ENCODE assay signal across 28 cellular contexts in the genomic region with DNA sequence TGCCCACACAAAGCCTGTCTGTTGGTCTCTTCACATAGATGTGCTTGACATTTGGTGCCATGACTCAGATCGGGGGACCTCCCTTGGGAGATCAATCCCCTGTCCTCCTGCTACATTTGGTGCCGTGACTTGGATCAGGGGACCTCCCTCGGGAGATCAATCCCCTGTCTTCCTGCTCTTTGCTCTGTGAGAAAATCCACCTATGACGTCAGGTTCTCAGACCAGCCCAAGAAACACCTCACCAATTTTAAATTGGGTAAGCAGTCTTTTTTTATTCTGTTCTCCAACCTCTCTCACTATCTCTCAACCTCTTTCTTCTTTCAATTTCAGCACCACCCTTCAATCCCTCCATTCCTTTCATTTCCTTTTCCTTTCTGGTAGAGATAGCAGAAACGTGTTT.
DNase-seq lines count a peak whose midpoint lies in the region; ATAC-seq, FAIRE-seq and TF ChIP-seq lines count a peak whose summit lies in the region.
"Had no signal": no experiment of that assay in that cellular context is flagged by ENCODE, and none has a peak within 500 bp of the region (broad histone marks: within the 10 kb centered on the region; RNA-seq: fewer than 3 reads in every experiment).

No MANE protein-coding gene starts in this region.

- peak overlapping the region in 2 of 3 experiments; percentile 70 to 86 for H3K27ac Mint-ChIP-seq in nephron
- no peak overlapping the region for H3K27ac Mint-ChIP-seq in activated CD4-positive, alpha-beta T cell treated with anti-CD3 and anti-CD28 coated beads, Interleukin-2, amount 10 ng/mL, durations not matched to agents 24 days and 14 days
- H3K27ac Mint-ChIP-seq: CD14-positive monocyte; CD8-positive, alpha-beta memory T cell had no signal

- in situ Hi-C loops in HepG2 (cut with HindIII; ENCODE audit: extremely low pct_ligation_motif_present, low pct_unique_long_range_greater_than_20kb) = no loop called here

- TF ChIP-seq EP300 in HepG2 (IDR thresholded peaks at IDR 0.05; ENCODE audit: low read depth in 2 of 2, low read length in 2 of 2) (no peak), HepG2 (CRISPR knock-in tag; IDR thresholded peaks at IDR 0.05; ENCODE audit: borderline replicate concordance) (no peak)

- H3K4me3 Mint-ChIP-seq in nephron = peak overlapping the region in 1 of 3 experiments; percentile 12
- no peak overlapping the region for H3K4me3 Mint-ChIP-seq in activated CD4-positive, alpha-beta T cell treated with anti-CD3 and anti-CD28 coated beads, Interleukin-2, amount 10 ng/mL, durations not matched to agents 24 days and 14 days
- H3K4me3 Mint-ChIP-seq: CD14-positive monocyte had no signal

- no peak for TF ChIP-seq POLR2A in HepG2 (IDR thresholded peaks at IDR 0.05; ENCODE audit: insufficient read depth in 1 of 2, low read depth in 2 of 2, low read length in 2 of 2)
- no peak for TF ChIP-seq POLR2A in right lobe of liver (IDR thresholded peaks at IDR 0.05)

- no peaks in the 10 kb centered on the region for H3K9me3 ChIP-seq in HepG2 (ENCODE audit: low read length)
- H3K9me3 ChIP-seq in right lobe of liver = no peaks in the 10 kb centered on the region
- H3K9me3 ChIP-seq in OCI-LY3 (ENCODE audit: insufficient read depth, low read length) = no peaks in the 10 kb centered on the region
- H3K9me3 ChIP-seq: BE2C, HAP-1 had no signal

- no peaks in the 10 kb centered on the region for H3K9me3 Mint-ChIP-seq in nephron
- H3K9me3 Mint-ChIP-seq in activated CD4-positive, alpha-beta T cell treated with anti-CD3 and anti-CD28 coated beads, Interleukin-2, amount 10 ng/mL, durations not matched to agents 24 days and 14 days = no peaks in the 10 kb centered on the region

- WGBS in HepG2 (ENCODE audit: low lambda C conversion rate) = 42% methylated on average over 2 of the region's 5 CpGs
- 59% methylated on average over 5 of the region's 5 CpGs for WGBS in right lobe of liver (ENCODE audit: insufficient coverage, low coverage, low lambda C conversion rate, missing lambda C conversion rate)

- no peaks in the 10 kb centered on the region for H3K36me3 Mint-ChIP-seq in nephron (ENCODE audit: low read depth)
- no peaks in the 10 kb centered on the region for H3K36me3 Mint-ChIP-seq in activated CD4-positive, alpha-beta T cell treated with anti-CD3 and anti-CD28 coated beads, Interleukin-2, amount 10 ng/mL, durations not matched to agents 24 days and 14 days (ENCODE audit: low read depth)
- H3K36me3 Mint-ChIP-seq: CD14-positive monocyte; CD8-positive, alpha-beta memory T cell had no signal

- TF ChIP-seq CTCF in HepG2 (CRISPR knock-in tag; IDR thresholded peaks at IDR 0.05) (no peak), right lobe of liver (IDR thresholded peaks at IDR 0.05) (no peak), OCI-LY3 (IDR thresholded peaks at IDR 0.05; ENCODE audit: low read depth, low read length) (no peak), nephron (IDR thresholded peaks at IDR 0.05; ENCODE audit: unreplicated experiment in 3 of 3) (no peak), GM20000 (IDR thresholded peaks at IDR 0.05; ENCODE audit: extremely low read depth, missing control alignments) (no peak)

- no TSS peak for BruUV-seq in HepG2 (replicated peaks; lab: Mats Ljungman, UMichigan)

- POLR2A ChIA-PET in HepG2 (lab: Yijun Ruan, JAX) = no interaction called here

- H2AFZ ChIP-seq in HepG2 (ENCODE audit: low read length) (no peak overlapping the region), OCI-LY3 (ENCODE audit: low read depth, low read length) (no peak overlapping the region)

- H3K9ac ChIP-seq in HepG2 (ENCODE audit: insufficient read depth, low read depth, low read length) (no peak overlapping the region), OCI-LY3 (ENCODE audit: low read length) (peak overlapping the region; percentile 30; the same call in 1 of the 2 replicates)

- H3K27me3 ChIP-seq in HepG2 (ENCODE audit: control insufficient read depth in 1 of 2, insufficient read depth in 2 of 2, low read length in 2 of 2) = no peaks in the 10 kb centered on the region
- no peaks in the 10 kb centered on the region for H3K27me3 ChIP-seq in right lobe of liver
- no peaks in the 10 kb centered on the region for H3K27me3 ChIP-seq in OCI-LY3 (ENCODE audit: low read depth, low read length)
- H3K27me3 ChIP-seq: BE2C had no signal

- H3K4me2 ChIP-seq in HepG2 (ENCODE audit: low read depth, low read length) (no peak overlapping the region), OCI-LY3 (ENCODE audit: low read length) (peak overlapping the region; percentile 83)

- FAIRE-seq in HepG2 (lab: Jason Lieb, UNC) = no peak

- no peaks in the 10 kb centered on the region for H3K27me3 Mint-ChIP-seq in nephron (ENCODE audit: low read depth)
- H3K27me3 Mint-ChIP-seq in activated CD4-positive, alpha-beta T cell treated with anti-CD3 and anti-CD28 coated beads, Interleukin-2, amount 10 ng/mL, durations not matched to agents 24 days and 14 days = no peaks in the 10 kb centered on the region

- intact Hi-C loops in HepG2 (cut with micrococcal nuclease; ENCODE audit: unreplicated experiment) = no loop called here
- intact Hi-C loops in right lobe of liver (cut with DNase I) = no loop called here
- intact Hi-C loops in activated CD4-positive, alpha-beta T cell treated with anti-CD3 and anti-CD28 coated beads, Interleukin-2, amount 10 ng/mL, durations not matched to agents 24 days and 14 days (cut with micrococcal nuclease) = no loop called here

- H3K4me1 ChIP-seq in HepG2 (ENCODE audit: insufficient read depth, low read length) (peaks cover 15% of the 10 kb centered on the region), right lobe of liver (no peaks in the 10 kb centered on the region), OCI-LY3 (ENCODE audit: low read length) (peaks cover 37% of the 10 kb centered on the region)
- H3K4me1 ChIP-seq: BE2C had no signal

- H3K36me3 ChIP-seq in HepG2 (replicated peaks in 1 of 2; ENCODE audit: control insufficient read depth in 1 of 2, insufficient read depth in 2 of 2, low read length in 2 of 2) (no peaks in the 10 kb centered on the region), right lobe of liver (no peaks in the 10 kb centered on the region), OCI-LY3 (replicated peaks; ENCODE audit: low read depth, low read length) (no peaks in the 10 kb centered on the region)
- H3K36me3 ChIP-seq: BE2C, HAP-1 had no signal

- ATAC-seq in HepG2 = no peak
- no peak for ATAC-seq in right lobe of liver

- no peak for TF ChIP-seq RAD21 in HepG2 (CRISPR knock-in tag; IDR thresholded peaks at IDR 0.05)

- H3K27ac ChIP-seq in HepG2 (ENCODE audit: extremely low read length, insufficient read depth, low read length) (no peak overlapping the region), right lobe of liver (no peak overlapping the region), OCI-LY3 (ENCODE audit: low read length) (peak overlapping the region; percentile 98), caudate nucleus (ENCODE audit: low read depth, low read length) (no peak overlapping the region)
- H3K27ac ChIP-seq: RWPE1, SK-N-MC had no signal

- CTCF ChIA-PET in HepG2 (lab: Yijun Ruan, JAX; ENCODE audit: low intra/inter-chr PET ratio, low total read pairs) = no interaction called here

- no peaks in the 10 kb centered on the region for H3K79me2 ChIP-seq in HepG2 (ENCODE audit: insufficient read depth, low read length)
- H3K79me2 ChIP-seq in OCI-LY3 (ENCODE audit: low read length) = no peaks in the 10 kb centered on the region

- no peak overlapping the region for H3K4me3 ChIP-seq in HepG2 (replicated peaks in 1 of 3; ENCODE audit: insufficient read depth in 1 of 3, low read depth in 2 of 3, low read length in 3 of 3)
- H3K4me3 ChIP-seq in right lobe of liver = no peak overlapping the region
- no peak overlapping the region for H3K4me3 ChIP-seq in OCI-LY3 (ENCODE audit: low read length)
- H3K4me3 ChIP-seq: HAP-1 had no signal

- H4K20me1 ChIP-seq in HepG2 (ENCODE audit: insufficient read depth, low read length) (no peaks in the 10 kb centered on the region), OCI-LY3 (ENCODE audit: insufficient read depth, low read length) (no peaks in the 10 kb centered on the region)

- DNase-seq in HepG2 (ENCODE audit: low spot score) (no peak), right lobe of liver (no peak), GM20000 (ENCODE audit: low spot score) (no peak), SKM-1 (lab: John Stamatoyannopoulos, UW; ENCODE audit: unreplicated experiment) (no peak), caudate nucleus (lab: John Stamatoyannopoulos, UW) (no peak)
- no peak for DNase-seq in activated CD4-positive, alpha-beta T cell treated with anti-CD3 and anti-CD28 coated beads, Interleukin-2, amount 10 ng/mL, durations not matched to agents 24 days and 14 days
- DNase-seq: 8988T; ACHN; BE2C; Calu3; CD8-positive, alpha-beta memory T cell; DND-41; GOT3; Karpas-422; NCI-H1105; NCI-H1436 treated with DMSO at 0.1 percent for 48 hours; NCI-H187 treated with DMSO at 0.1 percent for 48 hours; NCI-H2107; NCI-H524; NCI-H748 treated with DMSO at 0.1 percent for 48 hours; NK-92 treated with Interleukin-12 subunit alpha and Interleukin-12 subunit beta, amount 100 ng/mL, for 24 hours; SHP77 treated with DMSO at 0.1 percent for 48 hours had no signal

- H3K4me1 Mint-ChIP-seq in nephron = peaks cover 24% of the 10 kb centered on the region
- H3K4me1 Mint-ChIP-seq in activated CD4-positive, alpha-beta T cell treated with anti-CD3 and anti-CD28 coated beads, Interleukin-2, amount 10 ng/mL, durations not matched to agents 24 days and 14 days = no peaks in the 10 kb centered on the region
- H3K4me1 Mint-ChIP-seq: CD8-positive, alpha-beta memory T cell had no signal

TF ChIP-seq in HepG2, 621 proteins besides CTCF, POLR2A, EP300 and RAD21:
- TF ChIP-seq KAT2B (IDR thresholded peaks at IDR 0.05; ENCODE audit: borderline replicate concordance, low read depth, low read length) = no peak
- TF ChIP-seq, protein P1, sequence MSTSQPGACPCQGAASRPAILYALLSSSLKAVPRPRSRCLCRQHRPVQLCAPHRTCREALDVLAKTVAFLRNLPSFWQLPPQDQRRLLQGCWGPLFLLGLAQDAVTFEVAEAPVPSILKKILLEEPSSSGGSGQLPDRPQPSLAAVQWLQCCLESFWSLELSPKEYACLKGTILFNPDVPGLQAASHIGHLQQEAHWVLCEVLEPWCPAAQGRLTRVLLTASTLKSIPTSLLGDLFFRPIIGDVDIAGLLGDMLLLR (CRISPR knock-in tag; IDR thresholded peaks at IDR 0.05) = no peak
- 0 out of 2 replicates have a peak, but pooled peaks have one; percentile 17 for TF ChIP-seq CREB1 (IDR thresholded peaks at IDR 0.05)
- no peak for TF ChIP-seq CREB1 (CRISPR knock-in tag; IDR thresholded peaks at IDR 0.05)
TF ChIP-seq in HepG2: peak in this region for 1.
